ENCODE assay signal across 8 cellular contexts in the genomic region with DNA sequence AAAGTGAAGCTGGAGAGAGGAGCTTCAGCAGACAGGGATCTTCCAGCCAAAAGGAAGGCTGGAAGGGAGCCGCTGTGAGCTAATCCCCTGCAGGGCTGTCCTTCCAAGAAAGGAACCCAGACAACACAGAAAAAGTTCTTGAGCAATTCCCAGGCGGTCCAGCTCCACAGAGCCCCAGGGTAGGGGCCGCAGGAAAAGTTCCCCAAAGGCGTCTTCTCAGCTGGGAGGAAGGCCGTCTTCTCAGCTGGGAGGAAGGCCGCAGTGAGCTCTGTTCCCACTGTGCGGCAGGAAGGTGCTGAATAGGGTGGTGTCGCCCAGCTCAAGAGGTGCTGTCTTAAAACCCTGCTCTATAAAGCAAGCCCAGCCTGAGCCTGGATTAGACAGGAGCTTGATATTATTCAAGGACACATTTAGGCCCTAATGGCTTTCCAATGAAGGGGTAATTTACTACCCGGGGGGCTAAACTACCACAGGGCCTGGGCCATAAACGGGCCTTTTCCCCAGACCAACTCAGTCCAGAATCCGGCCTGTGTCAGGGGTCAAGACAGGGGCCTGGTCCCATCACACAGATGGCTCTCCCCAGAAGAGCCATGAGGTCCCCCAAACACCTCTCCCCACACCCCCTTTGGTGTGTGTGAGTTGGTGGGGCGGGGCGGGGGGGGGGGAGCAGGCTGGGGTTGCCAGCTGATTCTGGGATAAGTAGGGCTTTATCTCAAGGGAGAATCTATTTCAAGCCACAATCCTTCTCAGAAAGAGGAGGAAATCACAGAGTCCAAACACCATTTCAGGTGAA.
A peak's percentile ranks its signal among the peaks of the same experiment; 100 is the strongest.
DNase-seq lines count a peak whose midpoint lies in the region; ATAC-seq lines count a peak whose summit lies in the region.

No MANE protein-coding gene starts in this region.

- no peaks in the 10 kb centered on the region for H3K9me3 Mint-ChIP-seq in activated naive CD8-positive, alpha-beta T cell treated with anti-CD3 and anti-CD28 coated beads for 36 hours

- H3K36me3 ChIP-seq in HAP-1 (replicated peaks), result no peaks in the 10 kb centered on the region

- no peaks in the 10 kb centered on the region for H3K27me3 Mint-ChIP-seq in activated naive CD8-positive, alpha-beta T cell treated with anti-CD3 and anti-CD28 coated beads for 36 hours

- no peak overlapping the region for H3K27ac Mint-ChIP-seq in activated naive CD8-positive, alpha-beta T cell treated with anti-CD3 and anti-CD28 coated beads for 36 hours

- peaks cover 38% of the 10 kb centered on the region for H3K4me1 Mint-ChIP-seq in activated naive CD8-positive, alpha-beta T cell treated with anti-CD3 and anti-CD28 coated beads for 36 hours

- peak overlapping the region; percentile 53 for H3K4me3 Mint-ChIP-seq in activated naive CD8-positive, alpha-beta T cell treated with anti-CD3 and anti-CD28 coated beads for 36 hours

- in situ Hi-C loops in HAP-1 (cut with MboI; ENCODE audit: low sequenced_read_pairs), result no loop called here

- H3K36me3 Mint-ChIP-seq in activated naive CD8-positive, alpha-beta T cell treated with anti-CD3 and anti-CD28 coated beads for 36 hours, result peaks cover 1% of the 10 kb centered on the region

- H3K27me3 ChIP-seq in HAP-1 (ENCODE audit: low read depth), result no peaks in the 10 kb centered on the region; the same call in 1 of the 2 replicates

- DNase-seq in HAP-1 (ENCODE audit: low spot score in 2 of 2) (no peak), skeletal muscle cell (ENCODE audit: low read depth) (no peak), cortex of kidney (lab: John Stamatoyannopoulos, UW) (no peak)
- no peak for DNase-seq in activated naive CD8-positive, alpha-beta T cell treated with anti-CD3 and anti-CD28 coated beads for 36 hours

- H3K4me3 ChIP-seq in HAP-1, result peak overlapping the region; percentile 48
- peak overlapping the region; percentile 84 for H3K4me3 ChIP-seq in iPS-11a (ENCODE audit: low read depth, low read length)
- peak overlapping the region; percentile 60 for H3K4me3 ChIP-seq in skeletal muscle cell (ENCODE audit: low read depth, low read length)

- no peaks in the 10 kb centered on the region for H3K9me3 ChIP-seq in HAP-1

- peaks cover 11% of the 10 kb centered on the region; the same call in 1 of the 2 replicates for H3K4me1 ChIP-seq in HAP-1

- ATAC-seq in GM18520 (IDR thresholded peaks at IDR 0.05; ENCODE audit: unreplicated experiment), result no peak
- ATAC-seq in HG03159 (IDR thresholded peaks at IDR 0.05; ENCODE audit: unreplicated experiment), result no peak
- ATAC-seq in GM21528 (IDR thresholded peaks at IDR 0.05; ENCODE audit: low FRiP score, unreplicated experiment), result no peak
